ENCODE assay signal across 10 cellular contexts in the genomic region with DNA sequence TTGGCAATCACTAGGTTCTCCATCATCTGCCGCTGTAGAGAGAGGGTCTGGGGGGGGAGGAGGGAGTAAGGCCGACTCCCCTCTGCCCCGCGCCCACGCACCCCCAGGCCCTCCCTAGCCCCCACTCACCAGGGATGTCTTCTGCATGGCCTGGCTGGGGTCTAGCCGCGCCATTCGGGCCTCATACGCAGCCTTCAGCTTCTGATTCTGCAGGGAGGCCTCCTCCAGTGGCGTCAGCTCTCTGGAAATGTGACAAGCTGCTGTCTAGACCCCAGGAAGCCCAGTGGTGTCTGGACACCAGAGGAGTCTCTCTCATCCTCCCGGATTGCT. TPM values are rescaled to one million over a fixed set of nuclear protein-coding genes. Genes with fewer than 3 reads are reported as not detected.
DNase-seq lines count a peak whose midpoint lies in the region; ATAC-seq and TF ChIP-seq lines count a peak whose summit lies in the region.
"Had no signal": no experiment of that assay in that cellular context is flagged by ENCODE, and none has a peak within 500 bp of the region (broad histone marks: within the 10 kb centered on the region; RNA-seq: fewer than 3 reads in every experiment).

No MANE protein-coding gene starts in this region.

- no peaks in the 10 kb centered on the region for H3K27me3 ChIP-seq in CD8-positive, alpha-beta memory T cell (ENCODE audit: insufficient read depth, low read length, poor library complexity, severe bottlenecking)
- H3K27me3 ChIP-seq in KMS-11 (ENCODE audit: insufficient read depth, low read depth) (no peaks in the 10 kb centered on the region), mucosa of stomach (ENCODE audit: control insufficient read depth, insufficient read depth, low read length) (no peaks in the 10 kb centered on the region)

- no peaks in the 10 kb centered on the region for H3K36me3 ChIP-seq in CD8-positive, alpha-beta memory T cell (ENCODE audit: insufficient read depth, low read length)
- no peaks in the 10 kb centered on the region; the same call in 1 of the 2 replicates for H3K36me3 ChIP-seq in KMS-11 (ENCODE audit: insufficient read depth)
- no peaks in the 10 kb centered on the region for H3K36me3 ChIP-seq in mucosa of stomach (ENCODE audit: control insufficient read depth, insufficient read depth, low read length)

- POLR2A ChIA-PET in CD8-positive, alpha-beta memory T cell (lab: Charles Lee): interaction anchor here (1.6 kb wide), 1 partner anchor 11 kb away, joined by 4 read pairs; no protein-coding TSS in a partner anchor
- POLR2A ChIA-PET in MCF 10A (lab: Yijun Ruan, JAX): interaction anchor here (0.7 to 2.4 kb wide), 5 partner anchors 8 to 136 kb away, joined by 3 to 23 read pairs (median 4); partner anchors contain the start of genes SPATA2L and VPS9D1

- H3K79me2 ChIP-seq in KMS-11 (ENCODE audit: insufficient read depth, low read depth): peaks cover 28% of the 10 kb centered on the region

- no peak for TF ChIP-seq POLR2A in GM18505 (IDR thresholded peaks at IDR 0.05; ENCODE audit: borderline replicate concordance, extremely low read depth, insufficient read depth, insufficient read length)

- no peaks in the 10 kb centered on the region for H4K20me1 ChIP-seq in KMS-11 (ENCODE audit: insufficient read depth)

- H2AFZ ChIP-seq in KMS-11 (ENCODE audit: low read depth): peak overlapping the region; percentile 39; the same call in 1 of the 2 replicates

- peak overlapping the region; percentile 43 for H3K4me3 ChIP-seq in CD8-positive, alpha-beta memory T cell (ENCODE audit: low read length)
- H3K4me3 ChIP-seq in KMS-11 (IDR thresholded peaks at IDR 0.05; ENCODE audit: insufficient read depth, low read depth, low read length): no peak overlapping the region
- H3K4me3 ChIP-seq in mucosa of stomach (ENCODE audit: low read length): no peak overlapping the region

- H3K9ac ChIP-seq in KMS-11 (peak overlapping the region; percentile 81), mucosa of stomach (ENCODE audit: low read length) (peak overlapping the region; percentile 28)

- peak overlapping the region; percentile 43 for H3K27ac ChIP-seq in CD8-positive, alpha-beta memory T cell (ENCODE audit: low read depth, low read length)
- H3K27ac ChIP-seq in KMS-11: peak overlapping the region; percentile 22

- intact Hi-C loops in MCF 10A (cut with micrococcal nuclease): no loop called here

- H3K36me3 Mint-ChIP-seq in CD8-positive, alpha-beta memory T cell: no peaks in the 10 kb centered on the region
- peaks cover 24% of the 10 kb centered on the region for H3K36me3 Mint-ChIP-seq in MCF 10A (ENCODE audit: insufficient read depth, unreplicated experiment)

- TF ChIP-seq CTCF in KMS-11 (conservative IDR thresholded peaks at IDR 0.05; ENCODE audit: low read depth, low read length) (no peak), MCF 10A (IDR thresholded peaks at IDR 0.05; ENCODE audit: unreplicated experiment) (no peak)

- no peak for DNase-seq in CD8-positive, alpha-beta memory T cell
- DNase-seq in MCF 10A (ENCODE audit: unreplicated experiment): peak; percentile 18
- no peak for DNase-seq in activated effector memory CD4-positive, alpha-beta T cell treated with anti-CD3 and anti-CD28 coated beads, Interleukin-2, amount 50 U/mL, for 16 hours
- DNase-seq: MV-4-11 had no signal

- peaks cover 0 to 9% (median 7%) of the 10 kb centered on the region in 3 donors for H3K4me1 Mint-ChIP-seq in CD8-positive, alpha-beta memory T cell
- peaks cover under 1% of the 10 kb centered on the region for H3K4me1 Mint-ChIP-seq in MCF 10A (ENCODE audit: insufficient read depth, unreplicated experiment)

- H3K4me1 ChIP-seq in CD8-positive, alpha-beta memory T cell (ENCODE audit: insufficient read depth, low read length): peaks cover 10% of the 10 kb centered on the region
- H3K4me1 ChIP-seq in KMS-11 (ENCODE audit: low read depth, poor library complexity, severe bottlenecking): peaks cover 12% of the 10 kb centered on the region
- peaks cover 3% of the 10 kb centered on the region for H3K4me1 ChIP-seq in mucosa of stomach (ENCODE audit: control insufficient read depth, insufficient read depth, low read length)

- no TSS peak for BruUV-seq in MCF 10A (replicated peaks; lab: Mats Ljungman, UMichigan)

- CTCF ChIA-PET in CD8-positive, alpha-beta memory T cell (lab: Charles Lee): interaction anchor here (1.7 kb wide), 1 partner anchor 12 kb away, joined by 4 read pairs; no protein-coding TSS in a partner anchor
- CTCF ChIA-PET in MCF 10A (lab: Yijun Ruan, JAX): interaction anchor here (0.5 kb wide), 1 partner anchor 134 kb away, joined by 3 read pairs; no protein-coding TSS in a partner anchor

- H3K9me3 Mint-ChIP-seq in CD8-positive, alpha-beta memory T cell: no peaks in the 10 kb centered on the region
- no peaks in the 10 kb centered on the region for H3K9me3 Mint-ChIP-seq in MCF 10A (ENCODE audit: unreplicated experiment)

- peak overlapping the region in 5 of 7 donors; percentile 19 to 75 (median 55) for H3K4me3 Mint-ChIP-seq in CD8-positive, alpha-beta memory T cell
- peak overlapping the region; percentile 75 for H3K4me3 Mint-ChIP-seq in MCF 10A (ENCODE audit: unreplicated experiment)

- ATAC-seq in GM21528 (IDR thresholded peaks at IDR 0.05; ENCODE audit: low FRiP score, unreplicated experiment): no peak
- no peak for ATAC-seq in GM18505 (IDR thresholded peaks at IDR 0.05; ENCODE audit: unreplicated experiment)
- ATAC-seq in GM19455 (IDR thresholded peaks at IDR 0.05; ENCODE audit: unreplicated experiment): no peak

- peak overlapping the region; percentile 91 for H3K4me2 ChIP-seq in KMS-11

- H3K27ac Mint-ChIP-seq in CD8-positive, alpha-beta memory T cell: peak overlapping the region in 1 of 8 donors; percentile 50
- peak overlapping the region; percentile 19 for H3K27ac Mint-ChIP-seq in MCF 10A (ENCODE audit: low read depth, unreplicated experiment)

- H3K27me3 Mint-ChIP-seq in CD8-positive, alpha-beta memory T cell: no peaks in the 10 kb centered on the region
- H3K27me3 Mint-ChIP-seq in MCF 10A (ENCODE audit: insufficient read depth, unreplicated experiment): no peaks in the 10 kb centered on the region

- H3K9me3 ChIP-seq in CD8-positive, alpha-beta memory T cell (ENCODE audit: low read length): no peaks in the 10 kb centered on the region
- H3K9me3 ChIP-seq in mucosa of stomach (ENCODE audit: control insufficient read depth, low read length): no peaks in the 10 kb centered on the region
- H3K9me3 ChIP-seq: neutrophil had no signal

RNA-seq across cellular contexts. Expression of gene VPS9D1, which starts 8.3 kb away (rescaled TPM):
- total RNA-seq in CD8-positive, alpha-beta memory T cell: 1 to 10 TPM; 3.7 to 4.0 TPM
- polyA plus RNA-seq in CD8-positive, alpha-beta memory T cell: 1.6 TPM
- 12.0 and 13.2 TPM in 2 replicates for total RNA-seq in MCF 10A (2022)

RNA-seq across cellular contexts. Expression of gene ZNF276, which starts 8.9 kb away (rescaled TPM):
- 10 to 100 TPM; 35.6 to 36.6 TPM for total RNA-seq in CD8-positive, alpha-beta memory T cell
- polyA plus RNA-seq in CD8-positive, alpha-beta memory T cell: 47.3 TPM
- total RNA-seq in MCF 10A (2022): 32.7 and 33.6 TPM in 2 replicates

RNA-seq across cellular contexts. Expression of gene SPATA2L, which starts 10.9 kb away (rescaled TPM):
- total RNA-seq in CD8-positive, alpha-beta memory T cell: 1 to 10 TPM; 7.0 to 7.6 TPM
- polyA plus RNA-seq in CD8-positive, alpha-beta memory T cell: 10.3 TPM
- 12.1 and 12.5 TPM in 2 replicates for total RNA-seq in MCF 10A (2022)

RNA-seq across cellular contexts. Expression of gene CDK10, which starts 26.0 kb away (rescaled TPM):
- total RNA-seq in CD8-positive, alpha-beta memory T cell: 10 to 100 TPM; 74.8 to 79.0 TPM
- polyA plus RNA-seq in CD8-positive, alpha-beta memory T cell: 31.8 TPM
- total RNA-seq in MCF 10A (2022): 73.0 and 83.4 TPM in 2 replicates

RNA-seq across cellular contexts. Expression of gene SPATA33, which starts 54.8 kb away (rescaled TPM):
- 10 to 100 TPM; 16.9 TPM for total RNA-seq in CD8-positive, alpha-beta memory T cell
- 2.3 TPM for polyA plus RNA-seq in CD8-positive, alpha-beta memory T cell
- 7.2 and 9.5 TPM in 2 replicates for total RNA-seq in MCF 10A (2022)
